In the genomic region with DNA sequence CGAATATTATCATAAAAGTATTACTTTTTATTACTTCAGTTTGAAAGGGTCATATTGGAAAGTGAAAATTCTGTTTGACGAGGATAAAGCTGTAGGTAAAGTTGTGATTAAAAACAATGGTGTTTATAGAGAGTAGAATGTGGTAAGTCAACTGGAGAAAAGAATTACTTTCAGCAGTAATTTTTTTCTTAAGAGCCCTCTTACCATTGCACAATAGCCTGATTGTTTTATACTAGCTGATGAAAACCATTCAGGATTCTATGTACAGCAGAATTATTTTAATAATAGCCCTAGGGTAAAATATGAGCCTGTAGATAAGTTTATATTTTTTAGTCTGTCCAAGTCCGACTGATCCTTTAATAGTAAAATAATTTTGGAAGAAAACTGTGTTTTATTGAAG, we compare ENCODE assay signal across 11 cellular contexts. TPM values are rescaled to one million over a fixed set of nuclear protein-coding genes. Genes with fewer than 3 reads are reported as not detected.
DNase-seq lines count a peak whose midpoint lies in the region; ATAC-seq and TF ChIP-seq lines count a peak whose summit lies in the region.
"Had no signal": no experiment of that assay in that cellular context is flagged by ENCODE, and none has a peak within 500 bp of the region (broad histone marks: within the 10 kb centered on the region; RNA-seq: fewer than 3 reads in every experiment).

No MANE protein-coding gene starts in this region.

- H3K27me3 ChIP-seq in thyroid gland: no peaks in the 10 kb centered on the region

- H3K27ac ChIP-seq in thyroid gland: peak overlapping the region; percentile 65 to 79 (median 70)

- H3K4me3 ChIP-seq in fibroblast of the aortic adventitia (ENCODE audit: low read depth, low read length) (no peak overlapping the region), thyroid gland (replicated peaks in 1 of 3) (no peak overlapping the region)

- no peaks in the 10 kb centered on the region for H3K27me3 Mint-ChIP-seq in activated naive CD4-positive, alpha-beta T cell treated with anti-CD3 and anti-CD28 coated beads for 36 hours (ENCODE audit: low read depth)
- H3K27me3 Mint-ChIP-seq in activated CD8-positive, alpha-beta T cell treated with anti-CD3 and anti-CD28 coated beads, Interleukin-2, amount 10 ng/mL, durations not matched to agents 7 days and 5 days (ENCODE audit: low read depth): no peaks in the 10 kb centered on the region

- POLR2A ChIA-PET in activated CD8-positive, alpha-beta T cell treated with anti-CD3 and anti-CD28 coated beads, Interleukin-2, amount 10 ng/mL, durations not matched to agents 7 days and 5 days (lab: Charles Lee): interaction anchor here (0.6 to 3.4 kb wide), 18 partner anchors 8 to 121 kb away, joined by 3 to 53 read pairs (median 4); a partner anchor contains a TSS

- ATAC-seq in activated CD8-positive, alpha-beta T cell treated with anti-CD3 and anti-CD28 coated beads, Interleukin-2, amount 10 ng/mL, durations not matched to agents 7 days and 5 days: no peak
- no peak for ATAC-seq in GM19452 (IDR thresholded peaks at IDR 0.05; ENCODE audit: unreplicated experiment)

- TF ChIP-seq CTCF in fibroblast of the aortic adventitia (IDR thresholded peaks at IDR 0.05; ENCODE audit: insufficient read depth, low read length): no peak
- no peak for TF ChIP-seq CTCF in thyroid gland (IDR thresholded peaks at IDR 0.05)

- H3K9me3 Mint-ChIP-seq in activated naive CD4-positive, alpha-beta T cell treated with anti-CD3 and anti-CD28 coated beads for 36 hours: no peaks in the 10 kb centered on the region
- H3K9me3 Mint-ChIP-seq in activated CD8-positive, alpha-beta T cell treated with anti-CD3 and anti-CD28 coated beads, Interleukin-2, amount 10 ng/mL, durations not matched to agents 7 days and 5 days (ENCODE audit: insufficient read depth): no peaks in the 10 kb centered on the region

- H3K9me3 ChIP-seq in thyroid gland: no peaks in the 10 kb centered on the region

- H3K4me1 Mint-ChIP-seq in activated naive CD4-positive, alpha-beta T cell treated with anti-CD3 and anti-CD28 coated beads for 36 hours (ENCODE audit: low read depth): peaks cover 93% of the 10 kb centered on the region
- H3K4me1 Mint-ChIP-seq in activated CD8-positive, alpha-beta T cell treated with anti-CD3 and anti-CD28 coated beads, Interleukin-2, amount 10 ng/mL, durations not matched to agents 7 days and 5 days (ENCODE audit: low read depth): peaks cover 89% of the 10 kb centered on the region

- CTCF ChIA-PET in activated naive CD4-positive, alpha-beta T cell treated with anti-CD3 and anti-CD28 coated beads for 36 hours (lab: Charles Lee): interaction anchor here (0.5 to 2.5 kb wide), 5 partner anchors 9 to 103 kb away, joined by 3 to 11 read pairs (median 4); no protein-coding TSS in a partner anchor
- CTCF ChIA-PET in activated CD8-positive, alpha-beta T cell treated with anti-CD3 and anti-CD28 coated beads, Interleukin-2, amount 10 ng/mL, durations not matched to agents 7 days and 5 days (lab: Charles Lee): interaction anchor here (1.0 to 4.0 kb wide), 5 partner anchors 8 to 102 kb away, joined by 3 to 24 read pairs (median 6); no protein-coding TSS in a partner anchor

- intact Hi-C loops in activated naive CD4-positive, alpha-beta T cell treated with anti-CD3 and anti-CD28 coated beads for 36 hours (cut with micrococcal nuclease): loop anchor here (2.0 to 10.0 kb wide), 2 partner anchors 46 to 814 kb away; no protein-coding TSS in a partner anchor
- intact Hi-C loops in thyroid gland (cut with DNase I): loop anchor here (10.0 kb wide), 1 partner anchor 114 kb away; no protein-coding TSS in a partner anchor

- peak overlapping the region; percentile 66 for H3K4me3 Mint-ChIP-seq in activated naive CD4-positive, alpha-beta T cell treated with anti-CD3 and anti-CD28 coated beads for 36 hours
- peak overlapping the region; percentile 78 for H3K4me3 Mint-ChIP-seq in activated CD8-positive, alpha-beta T cell treated with anti-CD3 and anti-CD28 coated beads, Interleukin-2, amount 10 ng/mL, durations not matched to agents 7 days and 5 days

- no peak for DNase-seq in activated naive CD4-positive, alpha-beta T cell treated with anti-CD3 and anti-CD28 coated beads for 36 hours
- DNase-seq in activated naive CD4-positive, alpha-beta T cell (lab: John Stamatoyannopoulos, UW): no peak
- no peak for DNase-seq in activated CD8-positive, alpha-beta T cell treated with anti-CD3 and anti-CD28 coated beads, Interleukin-2, amount 10 ng/mL, durations not matched to agents 7 days and 5 days
- DNase-seq in fibroblast of the aortic adventitia (ENCODE audit: low read depth): peak; percentile 64
- DNase-seq in thyroid gland: no peak
- no peak for DNase-seq in stimulated activated CD4-positive, alpha-beta T cell treated with anti-CD3 and anti-CD28 coated beads, Interleukin-4, amount 100 ng/mL, for 4 hours
- DNase-seq in globus pallidus (ENCODE audit: low spot score): no peak
- DNase-seq: anterior cingulate cortex, erythroblast, NCI-H748 treated with DMSO at 0.1 percent for 48 hours had no signal

- WGBS in thyroid gland, 2 donors: 45 to 49% methylated on average over 3 of the region's 3 CpGs

- peaks cover 34 to 35% of the 10 kb centered on the region in 2 donors for H3K4me1 ChIP-seq in thyroid gland

- H3K36me3 ChIP-seq in thyroid gland: no peaks in the 10 kb centered on the region

- peaks cover 41% of the 10 kb centered on the region for H3K36me3 Mint-ChIP-seq in activated naive CD4-positive, alpha-beta T cell treated with anti-CD3 and anti-CD28 coated beads for 36 hours (ENCODE audit: low read depth)
- peaks cover 69% of the 10 kb centered on the region for H3K36me3 Mint-ChIP-seq in activated CD8-positive, alpha-beta T cell treated with anti-CD3 and anti-CD28 coated beads, Interleukin-2, amount 10 ng/mL, durations not matched to agents 7 days and 5 days (ENCODE audit: low read depth)

- peak overlapping the region; percentile 93 for H3K27ac Mint-ChIP-seq in activated naive CD4-positive, alpha-beta T cell treated with anti-CD3 and anti-CD28 coated beads for 36 hours
- peak overlapping the region; percentile 85 for H3K27ac Mint-ChIP-seq in activated CD8-positive, alpha-beta T cell treated with anti-CD3 and anti-CD28 coated beads, Interleukin-2, amount 10 ng/mL, durations not matched to agents 7 days and 5 days

- no peak for TF ChIP-seq POLR2A in thyroid gland (IDR thresholded peaks at IDR 0.05)

RNA-seq across cellular contexts. Expression of a gene that starts 16.6 kb away (rescaled TPM):
- 100 to 1,000 TPM; 106 to 108 TPM for total RNA-seq in activated naive CD4-positive, alpha-beta T cell treated with anti-CD3 and anti-CD28 coated beads for 36 hours
- 100 to 1,000 TPM; 115 to 126 TPM for total RNA-seq in activated CD8-positive, alpha-beta T cell treated with anti-CD3 and anti-CD28 coated beads, Interleukin-2, amount 10 ng/mL, durations not matched to agents 7 days and 5 days
- total RNA-seq in fibroblast of the aortic adventitia (ENCODE audit: low replicate concordance) (14.2 and 45.6 TPM in 2 replicates), thyroid gland (10 to 100 TPM; 74.9 to 92.5 (median 83.8) TPM)
